ENCODE assay signal across 35 cellular contexts in genomic region chr16:70442344-70442743, GRCh38.
"Had no signal": no experiment of that assay in that cellular context is flagged by ENCODE, and none has a peak within 500 bp of the region (broad histone marks: within the 10 kb centered on the region; RNA-seq: fewer than 3 reads in every experiment).

No MANE protein-coding gene starts in this region.

- H3K9me3 ChIP-seq: MG63 had no signal

- H3K36me3 ChIP-seq: MG63 had no signal

- H3K4me3 ChIP-seq: MG63 had no signal

- H3K27me3 ChIP-seq: MG63 had no signal

- DNase-seq: Karpas-422, Kasumi-1, MG63, MM.1S, MV-4-11, NCI-H1048, NCI-H1092, NCI-H1092 treated with DMSO at 0.1 percent for 48 hours, NCI-H1105, NCI-H1105 treated with DMSO at 0.1 percent for 48 hours, NCI-H1417, NCI-H1417 treated with DMSO at 0.1 percent for 48 hours, NCI-H1436, NCI-H1436 treated with DMSO at 0.1 percent for 48 hours, NCI-H146, NCI-H1694, NCI-H1694 treated with DMSO at 0.1 percent for 48 hours, NCI-H187, NCI-H187 treated with DMSO at 0.1 percent for 48 hours, NCI-H1930, NCI-H2029, NCI-H2029 treated with DMSO at 0.1 percent for 48 hours, NCI-H2081, NCI-H2081 treated with DMSO at 0.1 percent for 48 hours, NCI-H2107, NCI-H2171, NCI-H2171 treated with DMSO at 0.1 percent for 48 hours, NCI-H2227 treated with DMSO at 0.1 percent for 48 hours, NCI-H345, NCI-H446, NCI-H446 treated with DMSO at 0.1 percent for 48 hours, NCI-H510A, NCI-H510A treated with DMSO at 0.1 percent for 48 hours, NCI-H524, NCI-H524 treated with DMSO at 0.1 percent for 48 hours had no signal
